1 cellular context compared by ENCODE assay signal in genomic region chr16:31267332-31268032, GRCh38.
TF ChIP-seq lines count a peak whose summit lies in the region.

No MANE protein-coding gene starts in this region.

TF ChIP-seq in GM23338, 12 proteins besides CTCF, POLR2A, EP300 and RAD21:
- no peak for TF ChIP-seq NANOG (IDR thresholded peaks at IDR 0.05; ENCODE audit: borderline replicate concordance)
- no peak for TF ChIP-seq REST (IDR thresholded peaks at IDR 0.05; ENCODE audit: unreplicated experiment)
- no peak for TF ChIP-seq ETS1 (IDR thresholded peaks at IDR 0.05)
- TF ChIP-seq CREB1 (CRISPR knock-in tag; IDR thresholded peaks at IDR 0.05; ENCODE audit: low read depth): no peak
- TF ChIP-seq EZH2 (IDR thresholded peaks at IDR 0.05; ENCODE audit: low read depth, unreplicated experiment): no peak
- TF ChIP-seq EZH2phosphoT487 (IDR thresholded peaks at IDR 0.05; ENCODE audit: unreplicated experiment): no peak
- no peak for TF ChIP-seq ZNF114 (CRISPR knock-in tag; IDR thresholded peaks at IDR 0.05)
- TF ChIP-seq, protein P1, sequence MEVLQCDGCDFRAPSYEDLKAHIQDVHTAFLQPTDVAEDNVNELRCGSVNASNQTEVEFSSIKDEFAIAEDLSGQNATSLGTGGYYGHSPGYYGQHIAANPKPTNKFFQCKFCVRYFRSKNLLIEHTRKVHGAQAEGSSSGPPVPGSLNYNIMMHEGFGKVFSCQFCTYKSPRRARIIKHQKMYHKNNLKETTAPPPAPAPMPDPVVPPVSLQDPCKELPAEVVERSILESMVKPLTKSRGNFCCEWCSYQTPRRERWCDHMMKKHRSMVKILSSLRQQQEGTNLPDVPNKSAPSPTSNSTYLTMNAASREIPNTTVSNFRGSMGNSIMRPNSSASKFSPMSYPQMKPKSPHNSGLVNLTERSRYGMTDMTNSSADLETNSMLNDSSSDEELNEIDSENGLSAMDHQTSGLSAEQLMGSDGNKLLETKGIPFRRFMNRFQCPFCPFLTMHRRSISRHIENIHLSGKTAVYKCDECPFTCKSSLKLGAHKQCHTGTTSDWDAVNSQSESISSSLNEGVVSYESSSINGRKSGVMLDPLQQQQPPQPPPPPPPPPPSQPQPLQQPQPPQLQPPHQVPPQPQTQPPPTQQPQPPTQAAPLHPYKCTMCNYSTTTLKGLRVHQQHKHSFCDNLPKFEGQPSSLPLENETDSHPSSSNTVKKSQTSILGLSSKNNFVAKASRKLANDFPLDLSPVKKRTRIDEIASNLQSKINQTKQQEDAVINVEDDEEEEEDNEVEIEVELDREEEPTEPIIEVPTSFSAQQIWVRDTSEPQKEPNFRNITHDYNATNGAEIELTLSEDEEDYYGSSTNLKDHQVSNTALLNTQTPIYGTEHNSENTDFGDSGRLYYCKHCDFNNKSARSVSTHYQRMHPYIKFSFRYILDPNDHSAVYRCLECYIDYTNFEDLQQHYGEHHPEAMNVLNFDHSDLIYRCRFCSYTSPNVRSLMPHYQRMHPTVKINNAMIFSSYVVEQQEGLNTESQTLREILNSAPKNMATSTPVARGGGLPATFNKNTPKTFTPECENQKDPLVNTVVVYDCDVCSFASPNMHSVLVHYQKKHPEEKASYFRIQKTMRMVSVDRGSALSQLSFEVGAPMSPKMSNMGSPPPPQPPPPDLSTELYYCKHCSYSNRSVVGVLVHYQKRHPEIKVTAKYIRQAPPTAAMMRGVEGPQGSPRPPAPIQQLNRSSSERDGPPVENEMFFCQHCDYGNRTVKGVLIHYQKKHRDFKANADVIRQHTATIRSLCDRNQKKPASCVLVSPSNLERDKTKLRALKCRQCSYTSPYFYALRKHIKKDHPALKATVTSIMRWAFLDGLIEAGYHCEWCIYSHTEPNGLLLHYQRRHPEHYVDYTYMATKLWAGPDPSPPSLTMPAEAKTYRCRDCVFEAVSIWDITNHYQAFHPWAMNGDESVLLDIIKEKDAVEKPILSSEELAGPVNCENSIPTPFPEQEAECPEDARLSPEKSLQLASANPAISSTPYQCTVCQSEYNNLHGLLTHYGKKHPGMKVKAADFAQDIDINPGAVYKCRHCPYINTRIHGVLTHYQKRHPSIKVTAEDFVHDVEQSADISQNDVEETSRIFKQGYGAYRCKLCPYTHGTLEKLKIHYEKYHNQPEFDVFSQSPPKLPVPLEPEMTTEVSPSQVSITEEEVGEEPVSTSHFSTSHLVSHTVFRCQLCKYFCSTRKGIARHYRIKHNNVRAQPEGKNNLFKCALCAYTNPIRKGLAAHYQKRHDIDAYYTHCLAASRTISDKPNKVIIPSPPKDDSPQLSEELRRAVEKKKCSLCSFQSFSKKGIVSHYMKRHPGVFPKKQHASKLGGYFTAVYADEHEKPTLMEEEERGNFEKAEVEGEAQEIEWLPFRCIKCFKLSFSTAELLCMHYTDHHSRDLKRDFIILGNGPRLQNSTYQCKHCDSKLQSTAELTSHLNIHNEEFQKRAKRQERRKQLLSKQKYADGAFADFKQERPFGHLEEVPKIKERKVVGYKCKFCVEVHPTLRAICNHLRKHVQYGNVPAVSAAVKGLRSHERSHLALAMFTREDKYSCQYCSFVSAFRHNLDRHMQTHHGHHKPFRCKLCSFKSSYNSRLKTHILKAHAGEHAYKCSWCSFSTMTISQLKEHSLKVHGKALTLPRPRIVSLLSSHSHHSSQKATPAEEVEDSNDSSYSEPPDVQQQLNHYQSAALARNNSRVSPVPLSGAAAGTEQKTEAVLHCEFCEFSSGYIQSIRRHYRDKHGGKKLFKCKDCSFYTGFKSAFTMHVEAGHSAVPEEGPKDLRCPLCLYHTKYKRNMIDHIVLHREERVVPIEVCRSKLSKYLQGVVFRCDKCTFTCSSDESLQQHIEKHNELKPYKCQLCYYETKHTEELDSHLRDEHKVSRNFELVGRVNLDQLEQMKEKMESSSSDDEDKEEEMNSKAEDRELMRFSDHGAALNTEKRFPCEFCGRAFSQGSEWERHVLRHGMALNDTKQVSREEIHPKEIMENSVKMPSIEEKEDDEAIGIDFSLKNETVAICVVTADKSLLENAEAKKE (CRISPR knock-in tag; IDR thresholded peaks at IDR 0.05): no peak
- no peak for TF ChIP-seq POLR2AphosphoS5 (IDR thresholded peaks at IDR 0.05; ENCODE audit: low read depth)
- TF ChIP-seq STAT1 (IDR thresholded peaks at IDR 0.05; ENCODE audit: unreplicated experiment): no peak
- TF ChIP-seq JUNB (IDR thresholded peaks at IDR 0.05; ENCODE audit: unreplicated experiment): no peak
- no peak for TF ChIP-seq ZNF331 (CRISPR knock-in tag; IDR thresholded peaks at IDR 0.05; ENCODE audit: low read depth)
